Comparison of ENCODE assay signal across 17 cellular contexts in the genomic region with DNA sequence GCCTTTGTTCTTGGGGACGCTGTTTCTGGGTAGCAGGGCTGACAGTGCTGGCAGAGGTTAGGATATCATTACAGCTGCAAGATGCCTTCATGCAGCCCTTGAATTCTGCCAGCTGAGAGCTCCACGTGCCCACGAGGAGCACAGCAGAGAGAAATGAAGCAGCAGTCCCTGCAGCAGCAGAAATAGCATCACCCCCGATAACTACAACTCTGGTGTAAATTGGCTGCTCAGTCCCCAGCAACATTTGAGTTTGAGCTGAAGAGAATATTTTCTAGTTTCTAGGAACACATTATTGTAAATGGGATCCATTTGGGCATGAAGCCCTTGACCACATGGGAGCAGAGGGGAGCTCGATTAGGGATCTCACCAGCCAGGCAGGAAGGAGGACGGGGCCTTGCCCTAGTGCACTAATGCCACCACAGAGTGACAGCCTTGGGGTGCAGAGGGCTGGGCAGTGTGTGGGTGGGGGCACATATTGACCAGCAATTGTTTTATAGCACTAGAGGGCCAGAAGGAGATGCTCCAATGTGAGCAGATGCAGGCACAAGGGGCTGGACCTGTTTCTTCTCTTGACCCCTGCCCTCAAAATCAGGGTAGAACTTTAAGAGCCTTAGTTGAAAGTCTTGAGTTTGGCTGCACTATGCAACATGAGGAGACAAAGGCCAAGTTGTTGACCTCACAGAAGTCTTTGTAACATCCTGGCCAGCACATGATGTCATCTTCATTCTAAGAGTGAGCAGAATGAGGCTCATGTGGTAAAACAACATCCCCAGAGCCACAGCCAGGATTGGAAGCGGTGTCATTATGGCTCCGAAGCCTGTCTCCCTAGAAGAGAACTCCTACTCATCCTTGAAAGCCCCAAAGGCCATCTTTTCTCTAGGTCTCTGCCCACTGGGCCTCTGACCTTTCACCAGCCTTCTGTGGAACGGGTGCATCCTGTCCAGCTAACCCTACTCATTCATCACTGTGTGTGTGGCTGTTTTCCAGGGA. TPM values are rescaled to one million over a fixed set of nuclear protein-coding genes. Genes with fewer than 3 reads are reported as not detected.
DNase-seq lines count a peak whose midpoint lies in the region; ATAC-seq and TF ChIP-seq lines count a peak whose summit lies in the region.
"Had no signal": no experiment of that assay in that cellular context is flagged by ENCODE, and none has a peak within 500 bp of the region (broad histone marks: within the 10 kb centered on the region; RNA-seq: fewer than 3 reads in every experiment).

No MANE protein-coding gene starts in this region.

- TF ChIP-seq CTCF in left ventricle myocardium inferior (IDR thresholded peaks at IDR 0.05; ENCODE audit: borderline replicate concordance): no peak
- TF ChIP-seq CTCF in RWPE2 (IDR thresholded peaks at IDR 0.05; ENCODE audit: poor library complexity, severe bottlenecking): no peak
- TF ChIP-seq CTCF in brain microvascular endothelial cell (IDR thresholded peaks at IDR 0.05; ENCODE audit: low read depth, low read length, missing control alignments): no peak
- no peak for TF ChIP-seq CTCF in RWPE1 (conservative IDR thresholded peaks at IDR 0.05; ENCODE audit: low read depth)

- no peak overlapping the region for H3K27ac Mint-ChIP-seq in activated CD4-positive, alpha-beta T cell treated with anti-CD3 and anti-CD28 coated beads, Interleukin-2, amount 10 ng/mL, durations not matched to agents 7 days and 5 days
- H3K27ac Mint-ChIP-seq: CD8-positive, alpha-beta T cell had no signal

- H3K4me3 Mint-ChIP-seq in activated CD4-positive, alpha-beta T cell treated with anti-CD3 and anti-CD28 coated beads, Interleukin-2, amount 10 ng/mL, durations not matched to agents 7 days and 5 days: no peak overlapping the region
- H3K4me3 Mint-ChIP-seq: CD8-positive, alpha-beta T cell had no signal

- CTCF ChIA-PET in activated CD4-positive, alpha-beta T cell treated with anti-CD3 and anti-CD28 coated beads, Interleukin-2, amount 10 ng/mL, durations not matched to agents 7 days and 5 days (lab: Charles Lee): no interaction called here
- CTCF ChIA-PET in RWPE1 (lab: Yijun Ruan, JAX): no interaction called here

- intact Hi-C loops in left ventricle myocardium superior (cut with micrococcal nuclease): no loop called here
- intact Hi-C loops in left ventricle myocardium inferior (cut with micrococcal nuclease): no loop called here

- no peaks in the 10 kb centered on the region for H3K27me3 ChIP-seq in left ventricle myocardium inferior (ENCODE audit: low read depth)
- H3K27me3 ChIP-seq in RWPE2 (ENCODE audit: insufficient read depth, poor library complexity, severe bottlenecking): peaks cover 7% of the 10 kb centered on the region
- H3K27me3 ChIP-seq in brain microvascular endothelial cell (replicated peaks): no peaks in the 10 kb centered on the region
- H3K27me3 ChIP-seq: BLaER1 treated with 17β-estradiol and CSF1 and Interleukin-3, amounts not matched to agents 10 nM and 100 nM had no signal

- POLR2A ChIA-PET in activated CD4-positive, alpha-beta T cell treated with anti-CD3 and anti-CD28 coated beads, Interleukin-2, amount 10 ng/mL, durations not matched to agents 7 days and 5 days (lab: Charles Lee): no interaction called here
- POLR2A ChIA-PET in RWPE1 (lab: Yijun Ruan, JAX; ENCODE audit: low non-redundant PET): no interaction called here

- no peak overlapping the region for H3K4me3 ChIP-seq in left ventricle myocardium inferior
- no peak overlapping the region for H3K4me3 ChIP-seq in RWPE2 (ENCODE audit: severe bottlenecking)
- H3K4me3 ChIP-seq in brain microvascular endothelial cell (ENCODE audit: low read depth, low read length): no peak overlapping the region
- H3K4me3 ChIP-seq: BLaER1 treated with 17β-estradiol and CSF1 and Interleukin-3, amounts not matched to agents 10 nM and 100 nM; HAP-1; K562; SK-N-MC had no signal

- no peaks in the 10 kb centered on the region for H3K27me3 Mint-ChIP-seq in activated CD4-positive, alpha-beta T cell treated with anti-CD3 and anti-CD28 coated beads, Interleukin-2, amount 10 ng/mL, durations not matched to agents 7 days and 5 days

- no peaks in the 10 kb centered on the region for H3K4me1 Mint-ChIP-seq in activated CD4-positive, alpha-beta T cell treated with anti-CD3 and anti-CD28 coated beads, Interleukin-2, amount 10 ng/mL, durations not matched to agents 7 days and 5 days

- H3K4me1 ChIP-seq in left ventricle myocardium inferior (no peaks in the 10 kb centered on the region), RWPE2 (ENCODE audit: insufficient read depth, poor library complexity, severe bottlenecking) (no peaks in the 10 kb centered on the region)
- H3K4me1 ChIP-seq: HAP-1 had no signal

- no peaks in the 10 kb centered on the region for H3K9me3 Mint-ChIP-seq in activated CD4-positive, alpha-beta T cell treated with anti-CD3 and anti-CD28 coated beads, Interleukin-2, amount 10 ng/mL, durations not matched to agents 7 days and 5 days
- H3K9me3 Mint-ChIP-seq: CD8-positive, alpha-beta T cell had no signal

- H3K9me3 ChIP-seq in left ventricle myocardium inferior (replicated peaks) (peaks cover 17% of the 10 kb centered on the region), RWPE2 (ENCODE audit: severe bottlenecking) (no peaks in the 10 kb centered on the region)
- H3K9me3 ChIP-seq: HAP-1 had no signal

- no peaks in the 10 kb centered on the region for H3K36me3 Mint-ChIP-seq in activated CD4-positive, alpha-beta T cell treated with anti-CD3 and anti-CD28 coated beads, Interleukin-2, amount 10 ng/mL, durations not matched to agents 7 days and 5 days (ENCODE audit: low read depth)
- H3K36me3 Mint-ChIP-seq: CD8-positive, alpha-beta T cell had no signal

- in situ Hi-C loops in brain microvascular endothelial cell (cut with HindIII; ENCODE audit: low pct_ligation_motif_present, low sequenced_read_pairs): no loop called here
- in situ Hi-C loops in G401 (cut with HindIII; ENCODE audit: low sequenced_read_pairs): no loop called here

- H3K36me3 ChIP-seq in left ventricle myocardium inferior (no peaks in the 10 kb centered on the region), RWPE2 (ENCODE audit: low read depth) (no peaks in the 10 kb centered on the region), brain microvascular endothelial cell (replicated peaks) (no peaks in the 10 kb centered on the region)
- H3K36me3 ChIP-seq: BLaER1 treated with 17β-estradiol and CSF1 and Interleukin-3, amounts not matched to agents 10 nM and 100 nM; HAP-1 had no signal

- DNase-seq in left ventricle myocardium superior (no peak), left ventricle myocardium inferior (no peak), RWPE2 (ENCODE audit: low spot score) (peak; percentile 19), middle frontal gyrus (ENCODE audit: extremely low spot score, low spot score) (peak; percentile 10), brain microvascular endothelial cell (no peak), G401 (ENCODE audit: low spot score) (no peak), RWPE1 (ENCODE audit: low spot score) (no peak)
- no peak for DNase-seq in activated CD4-positive, alpha-beta T cell treated with anti-CD3 and anti-CD28 coated beads, Interleukin-2, amount 10 ng/mL, durations not matched to agents 7 days and 5 days
- DNase-seq: Calu3, NCI-H1694 treated with DMSO at 0.1 percent for 48 hours, SHP77 had no signal

- H3K27ac ChIP-seq in left ventricle myocardium inferior (replicated peaks) (no peak overlapping the region), RWPE2 (ENCODE audit: poor library complexity, severe bottlenecking) (no peak overlapping the region), brain microvascular endothelial cell (no peak overlapping the region), RWPE1 (no peak overlapping the region)
- H3K27ac ChIP-seq: BLaER1 treated with 17β-estradiol and CSF1 and Interleukin-3, amounts not matched to agents 10 nM and 100 nM; SK-N-MC had no signal

- ATAC-seq in left ventricle myocardium superior (peak; percentile 56), RWPE2 (ENCODE audit: low read depth) (no peak)
- ATAC-seq: CD8-positive, alpha-beta T cell; K562; Panc1 had no signal

RNA-seq across cellular contexts. Expression of a gene that starts 52.6 kb away (rescaled TPM):
- total RNA-seq in left ventricle myocardium superior (8.9 TPM), left ventricle myocardium inferior (2.8 TPM)
- total RNA-seq in activated CD4-positive, alpha-beta T cell treated with anti-CD3 and anti-CD28 coated beads, Interleukin-2, amount 10 ng/mL, durations not matched to agents 7 days and 5 days: 1 to 10 TPM in 1 of 2 experiments, under 1 TPM in 1; 0.99 to 1.5 TPM
- 0.14 TPM in 1 of 2 replicates, not detected in the other for total RNA-seq in G401 (2014; rRNA removed; shearing (Covaris generic))
- total RNA-seq: CD8-positive, alpha-beta T cell had no signal

Comparison
In these comparisons a context has a peak if more than half of its experiments do, and no peak if none do; other contexts are left out.
1. DNase-seq: peak in RWPE2 (single experiment) and middle frontal gyrus (single experiment); none in left ventricle myocardium superior (single experiment), left ventricle myocardium inferior (single experiment), brain microvascular endothelial cell (single experiment), activated CD4-positive, alpha-beta T cell treated with anti-CD3 and anti-CD28 coated beads, Interleukin-2, amount 10 ng/mL, durations not matched to agents 7 days and 5 days (single experiment), G401 (single experiment) and RWPE1 (single experiment).